1 cellular context compared by ENCODE assay signal in the genomic region with DNA sequence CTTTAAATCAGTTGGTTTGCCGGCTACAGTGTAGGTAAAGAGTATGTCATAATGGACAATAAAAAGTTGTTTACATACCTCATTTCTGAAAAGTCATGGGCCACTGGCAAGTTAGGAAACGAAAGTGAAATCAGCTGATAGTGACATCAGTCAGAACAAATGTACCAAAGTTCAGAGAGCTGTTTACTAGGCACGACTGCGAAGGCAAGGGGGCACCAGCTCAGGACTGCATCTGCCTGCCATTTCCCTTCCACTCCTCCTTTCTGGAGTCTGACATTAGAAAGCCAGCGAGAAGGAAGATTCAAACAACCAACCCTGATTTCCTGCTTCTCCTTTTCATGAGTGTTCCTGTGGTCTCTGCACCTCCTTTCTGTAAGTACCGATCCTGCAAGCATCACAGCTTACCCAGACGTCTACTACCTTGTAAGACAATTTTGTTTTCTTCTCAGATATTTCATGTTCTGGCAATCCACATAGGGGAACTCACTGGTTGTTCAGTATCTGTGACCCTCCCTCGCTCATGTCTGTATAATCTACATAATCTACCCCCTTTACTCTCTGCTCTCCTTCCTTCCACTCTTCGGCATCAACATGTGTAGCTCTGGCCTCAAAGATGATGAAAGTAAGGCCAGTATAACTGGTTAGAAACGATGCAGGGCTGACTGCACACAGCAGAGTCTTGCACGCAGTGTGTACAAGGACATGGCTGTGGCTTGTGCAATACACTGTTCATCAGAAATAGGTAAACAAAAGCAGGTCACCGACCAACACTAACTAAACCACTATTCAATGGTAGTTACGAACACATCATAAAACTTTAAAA.
TF ChIP-seq lines count a peak whose summit lies in the region.

A gene (plus strand): TSS at position 174 of the 823 bp plus-strand sequence. CDS start 16,370 bp downstream, outside the sequence.

TF ChIP-seq in HepG2, 621 proteins besides CTCF, POLR2A, EP300 and RAD21 (continued from another document):
- TF ChIP-seq, protein P1, sequence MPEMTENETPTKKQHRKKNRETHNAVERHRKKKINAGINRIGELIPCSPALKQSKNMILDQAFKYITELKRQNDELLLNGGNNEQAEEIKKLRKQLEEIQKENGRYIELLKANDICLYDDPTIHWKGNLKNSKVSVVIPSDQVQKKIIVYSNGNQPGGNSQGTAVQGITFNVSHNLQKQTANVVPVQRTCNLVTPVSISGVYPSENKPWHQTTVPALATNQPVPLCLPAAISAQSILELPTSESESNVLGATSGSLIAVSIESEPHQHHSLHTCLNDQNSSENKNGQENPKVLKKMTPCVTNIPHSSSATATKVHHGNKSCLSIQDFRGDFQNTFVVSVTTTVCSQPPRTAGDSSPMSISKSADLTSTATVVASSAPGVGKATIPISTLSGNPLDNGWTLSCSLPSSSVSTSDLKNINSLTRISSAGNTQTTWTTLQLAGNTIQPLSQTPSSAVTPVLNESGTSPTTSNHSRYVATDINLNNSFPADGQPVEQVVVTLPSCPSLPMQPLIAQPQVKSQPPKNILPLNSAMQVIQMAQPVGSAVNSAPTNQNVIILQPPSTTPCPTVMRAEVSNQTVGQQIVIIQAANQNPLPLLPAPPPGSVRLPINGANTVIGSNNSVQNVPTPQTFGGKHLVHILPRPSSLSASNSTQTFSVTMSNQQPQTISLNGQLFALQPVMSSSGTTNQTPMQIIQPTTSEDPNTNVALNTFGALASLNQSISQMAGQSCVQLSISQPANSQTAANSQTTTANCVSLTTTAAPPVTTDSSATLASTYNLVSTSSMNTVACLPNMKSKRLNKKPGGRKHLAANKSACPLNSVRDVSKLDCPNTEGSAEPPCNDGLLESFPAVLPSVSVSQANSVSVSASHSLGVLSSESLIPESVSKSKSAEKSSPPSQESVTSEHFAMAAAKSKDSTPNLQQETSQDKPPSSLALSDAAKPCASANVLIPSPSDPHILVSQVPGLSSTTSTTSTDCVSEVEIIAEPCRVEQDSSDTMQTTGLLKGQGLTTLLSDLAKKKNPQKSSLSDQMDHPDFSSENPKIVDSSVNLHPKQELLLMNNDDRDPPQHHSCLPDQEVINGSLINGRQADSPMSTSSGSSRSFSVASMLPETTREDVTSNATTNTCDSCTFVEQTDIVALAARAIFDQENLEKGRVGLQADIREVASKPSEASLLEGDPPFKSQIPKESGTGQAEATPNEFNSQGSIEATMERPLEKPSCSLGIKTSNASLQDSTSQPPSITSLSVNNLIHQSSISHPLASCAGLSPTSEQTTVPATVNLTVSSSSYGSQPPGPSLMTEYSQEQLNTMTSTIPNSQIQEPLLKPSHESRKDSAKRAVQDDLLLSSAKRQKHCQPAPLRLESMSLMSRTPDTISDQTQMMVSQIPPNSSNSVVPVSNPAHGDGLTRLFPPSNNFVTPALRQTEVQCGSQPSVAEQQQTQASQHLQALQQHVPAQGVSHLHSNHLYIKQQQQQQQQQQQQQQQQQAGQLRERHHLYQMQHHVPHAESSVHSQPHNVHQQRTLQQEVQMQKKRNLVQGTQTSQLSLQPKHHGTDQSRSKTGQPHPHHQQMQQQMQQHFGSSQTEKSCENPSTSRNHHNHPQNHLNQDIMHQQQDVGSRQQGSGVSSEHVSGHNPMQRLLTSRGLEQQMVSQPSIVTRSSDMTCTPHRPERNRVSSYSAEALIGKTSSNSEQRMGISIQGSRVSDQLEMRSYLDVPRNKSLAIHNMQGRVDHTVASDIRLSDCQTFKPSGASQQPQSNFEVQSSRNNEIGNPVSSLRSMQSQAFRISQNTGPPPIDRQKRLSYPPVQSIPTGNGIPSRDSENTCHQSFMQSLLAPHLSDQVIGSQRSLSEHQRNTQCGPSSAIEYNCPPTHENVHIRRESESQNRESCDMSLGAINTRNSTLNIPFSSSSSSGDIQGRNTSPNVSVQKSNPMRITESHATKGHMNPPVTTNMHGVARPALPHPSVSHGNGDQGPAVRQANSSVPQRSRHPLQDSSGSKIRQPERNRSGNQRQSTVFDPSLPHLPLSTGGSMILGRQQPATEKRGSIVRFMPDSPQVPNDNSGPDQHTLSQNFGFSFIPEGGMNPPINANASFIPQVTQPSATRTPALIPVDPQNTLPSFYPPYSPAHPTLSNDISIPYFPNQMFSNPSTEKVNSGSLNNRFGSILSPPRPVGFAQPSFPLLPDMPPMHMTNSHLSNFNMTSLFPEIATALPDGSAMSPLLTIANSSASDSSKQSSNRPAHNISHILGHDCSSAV (CRISPR knock-in tag; IDR thresholded peaks at IDR 0.05; ENCODE audit: borderline replicate concordance): no peak
- TF ChIP-seq, protein P2, sequence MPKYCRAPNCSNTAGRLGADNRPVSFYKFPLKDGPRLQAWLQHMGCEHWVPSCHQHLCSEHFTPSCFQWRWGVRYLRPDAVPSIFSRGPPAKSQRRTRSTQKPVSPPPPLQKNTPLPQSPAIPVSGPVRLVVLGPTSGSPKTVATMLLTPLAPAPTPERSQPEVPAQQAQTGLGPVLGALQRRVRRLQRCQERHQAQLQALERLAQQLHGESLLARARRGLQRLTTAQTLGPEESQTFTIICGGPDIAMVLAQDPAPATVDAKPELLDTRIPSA (CRISPR knock-in tag; IDR thresholded peaks at IDR 0.05; ENCODE audit: borderline replicate concordance): no peak
TF ChIP-seq in HepG2: peak in this region for 230.
